Comparison of ENCODE assay signal across 17 cellular contexts in genomic region chr12:92338671-92339070, GRCh38.
"Had no signal": no experiment of that assay in that cellular context is flagged by ENCODE, and none has a peak within 500 bp of the region (broad histone marks: within the 10 kb centered on the region; RNA-seq: fewer than 3 reads in every experiment).

No MANE protein-coding gene starts in this region.

- DNase-seq: activated B cell treated with CpG ODN at 0.5 μM for 24 hours; activated CD4-positive, alpha-beta T cell treated with anti-CD3 and anti-CD28 coated beads, Interleukin-2, amount 10 ng/mL, durations not matched to agents 7 days and 5 days; activated naive CD4-positive, alpha-beta T cell treated with anti-CD3 and anti-CD28 coated beads, Interleukin-2, amount 10 ng/mL, durations not matched to agents 7 days and 5 days; activated T-cell treated with anti-CD3 and anti-CD28 coated beads for 4 hours; effector memory CD4-positive, alpha-beta T cell; foreskin keratinocyte; heart left ventricle; mesenchymal stem cell; nephron progenitor cell; sigmoid colon; stimulated activated CD4-positive, alpha-beta T cell treated with anti-CD3 and anti-CD28 coated beads, Interleukin-12 subunit alpha, Interleukin-12 subunit beta, amount 100 ng/mL, for 4 hours; stimulated activated naive CD8-positive, alpha-beta T cell treated with anti-CD3 and anti-CD28 coated beads, Interleukin-15, Interleukin-2, amounts not matched to agents 100 U/mL and 50 U/mL, for 24 hours; upper lobe of right lung had no signal

- H3K4me3 Mint-ChIP-seq: activated B cell treated with CpG ODN at 0.5 μM for 24 hours; activated CD4-positive, alpha-beta T cell treated with anti-CD3 and anti-CD28 coated beads, Interleukin-2, amount 10 ng/mL, durations not matched to agents 7 days and 5 days; activated naive CD4-positive, alpha-beta T cell treated with anti-CD3 and anti-CD28 coated beads, Interleukin-2, amount 10 ng/mL, durations not matched to agents 7 days and 5 days; nephron progenitor cell; T-helper 1 cell treated with Interleukin-12 subunit alpha and Interleukin-12 subunit beta and Interleukin-4 antibody, amounts not matched to agents 30 μg/mL and 1 μg/mL, for 36 hours had no signal

- H3K27ac ChIP-seq: cardiac muscle cell, foreskin keratinocyte, sigmoid colon, upper lobe of right lung had no signal

- ATAC-seq: foreskin keratinocyte; heart left ventricle; left lobe of liver; stimulated activated naive CD8-positive, alpha-beta T cell treated with anti-CD3 and anti-CD28 coated beads, Interleukin-15, Interleukin-2, amounts not matched to agents 100 U/mL and 50 U/mL, for 24 hours; upper lobe of right lung had no signal

- H3K27me3 Mint-ChIP-seq: activated B cell treated with CpG ODN at 0.5 μM for 24 hours; activated CD4-positive, alpha-beta T cell treated with anti-CD3 and anti-CD28 coated beads, Interleukin-2, amount 10 ng/mL, durations not matched to agents 7 days and 5 days; activated naive CD4-positive, alpha-beta T cell treated with anti-CD3 and anti-CD28 coated beads, Interleukin-2, amount 10 ng/mL, durations not matched to agents 7 days and 5 days had no signal

- H3K9me3 Mint-ChIP-seq: activated B cell treated with CpG ODN at 0.5 μM for 24 hours; activated naive CD4-positive, alpha-beta T cell treated with anti-CD3 and anti-CD28 coated beads, Interleukin-2, amount 10 ng/mL, durations not matched to agents 7 days and 5 days; activated T-helper 2 cell treated with anti-CD3 and anti-CD28 coated beads, Interferon-gamma antibody, Interleukin-2, Interleukin-4, amounts not matched to agents 10 μg/mL and 5 μg/mL and 100 μg/mL, durations not matched to agents 14 hours and 24 hours and 36 hours; nephron progenitor cell had no signal

- H3K9me3 ChIP-seq: heart left ventricle, sigmoid colon, upper lobe of right lung had no signal

- H3K4me1 ChIP-seq: sigmoid colon, upper lobe of right lung had no signal

- H3K27me3 ChIP-seq: cardiac muscle cell, foreskin keratinocyte, heart left ventricle, sigmoid colon, upper lobe of right lung had no signal

- H3K4me3 ChIP-seq: cardiac muscle cell, heart left ventricle, sigmoid colon, upper lobe of right lung had no signal

- H3K27ac Mint-ChIP-seq: activated B cell treated with CpG ODN at 0.5 μM for 24 hours; activated CD4-positive, alpha-beta T cell treated with anti-CD3 and anti-CD28 coated beads, Interleukin-2, amount 10 ng/mL, durations not matched to agents 7 days and 5 days; activated naive CD4-positive, alpha-beta T cell treated with anti-CD3 and anti-CD28 coated beads, Interleukin-2, amount 10 ng/mL, durations not matched to agents 7 days and 5 days; activated T-helper 2 cell treated with anti-CD3 and anti-CD28 coated beads, Interferon-gamma antibody, Interleukin-2, Interleukin-4, amounts not matched to agents 10 μg/mL and 5 μg/mL and 100 μg/mL, durations not matched to agents 14 hours and 24 hours and 36 hours; nephron progenitor cell; T-helper 1 cell treated with Interleukin-12 subunit alpha and Interleukin-12 subunit beta and Interleukin-4 antibody, amounts not matched to agents 30 μg/mL and 1 μg/mL, for 36 hours had no signal

- H3K36me3 ChIP-seq: cardiac muscle cell, heart left ventricle, sigmoid colon, upper lobe of right lung had no signal
